24 cellular contexts compared by ENCODE assay signal in genomic region chr10:24963646-24964045, GRCh38. TPM values are rescaled to one million over a fixed set of nuclear protein-coding genes. Genes with fewer than 3 reads are reported as not detected.
"Had no signal": no experiment of that assay in that cellular context is flagged by ENCODE, and none has a peak within 500 bp of the region (broad histone marks: within the 10 kb centered on the region; RNA-seq: fewer than 3 reads in every experiment).

No MANE protein-coding gene starts in this region.

- H3K27me3 Mint-ChIP-seq: activated CD8-positive, alpha-beta T cell treated with anti-CD3 and anti-CD28 coated beads for 36 hours; activated naive CD8-positive, alpha-beta T cell treated with anti-CD3 and anti-CD28 coated beads, Interleukin-2, amount 10 ng/mL, durations not matched to agents 7 days and 5 days; activated T-cell treated with anti-CD3 and anti-CD28 coated beads, Interleukin-2, amount 50 U/mL, for 24 hours; brain; naive thymus-derived CD8-positive, alpha-beta T cell had no signal

- H3K4me1 ChIP-seq: thyroid gland had no signal

- H3K36me3 ChIP-seq: neutrophil, pancreas, thyroid gland had no signal

- H3K4me1 Mint-ChIP-seq: activated B cell treated with CpG ODN at 0.5 μM for 24 hours, endodermal cell had no signal

- H3K4me3 Mint-ChIP-seq: activated B cell treated with CpG ODN at 0.5 μM for 24 hours; activated CD4-positive, alpha-beta T cell treated with anti-CD3 and anti-CD28 coated beads, Interleukin-2, amount 10 ng/mL, durations not matched to agents 24 days and 14 days; activated CD8-positive, alpha-beta T cell treated with anti-CD3 and anti-CD28 coated beads for 36 hours; activated naive CD8-positive, alpha-beta T cell treated with anti-CD3 and anti-CD28 coated beads, Interleukin-2, amount 10 ng/mL, durations not matched to agents 7 days and 5 days; activated T-cell treated with anti-CD3 and anti-CD28 coated beads, Interleukin-2, amount 50 U/mL, for 24 hours; brain; endodermal cell; naive thymus-derived CD8-positive, alpha-beta T cell; T-helper 2 cell treated with Interferon-gamma antibody and Interleukin-4, amounts not matched to agents 5 μg/mL and 100 μg/mL, for 36 hours had no signal

- FAIRE-seq: colon, pancreas had no signal

- H3K36me3 Mint-ChIP-seq: activated naive CD8-positive, alpha-beta T cell treated with anti-CD3 and anti-CD28 coated beads, Interleukin-2, amount 10 ng/mL, durations not matched to agents 7 days and 5 days; brain; naive thymus-derived CD8-positive, alpha-beta T cell had no signal

- H3K9me3 ChIP-seq: neutrophil, pancreas, thyroid gland had no signal

- H3K27me3 ChIP-seq: neutrophil, pancreas, thyroid gland had no signal

- H3K27ac Mint-ChIP-seq: activated B cell treated with CpG ODN at 0.5 μM for 24 hours; activated CD4-positive, alpha-beta T cell treated with anti-CD3 and anti-CD28 coated beads, Interleukin-2, amount 10 ng/mL, durations not matched to agents 24 days and 14 days; activated CD8-positive, alpha-beta T cell treated with anti-CD3 and anti-CD28 coated beads for 36 hours; activated naive CD8-positive, alpha-beta T cell treated with anti-CD3 and anti-CD28 coated beads, Interleukin-2, amount 10 ng/mL, durations not matched to agents 7 days and 5 days; activated T-cell treated with anti-CD3 and anti-CD28 coated beads, Interleukin-2, amount 50 U/mL, for 24 hours; activated T-helper 2 cell treated with anti-CD3 and anti-CD28 coated beads, Interferon-gamma antibody, Interleukin-2, Interleukin-4, amounts not matched to agents 10 μg/mL and 5 μg/mL and 100 μg/mL, durations not matched to agents 14 hours and 24 hours and 36 hours; endodermal cell; naive thymus-derived CD8-positive, alpha-beta T cell; T-helper 2 cell treated with Interferon-gamma antibody and Interleukin-4, amounts not matched to agents 5 μg/mL and 100 μg/mL, for 36 hours had no signal

- H3K27ac ChIP-seq: neutrophil, thyroid gland had no signal

- H3K9me3 Mint-ChIP-seq: activated B cell treated with CpG ODN at 0.5 μM for 24 hours; activated CD8-positive, alpha-beta T cell treated with anti-CD3 and anti-CD28 coated beads for 36 hours; activated naive CD8-positive, alpha-beta T cell treated with anti-CD3 and anti-CD28 coated beads, Interleukin-2, amount 10 ng/mL, durations not matched to agents 7 days and 5 days; activated T-cell treated with anti-CD3 and anti-CD28 coated beads, Interleukin-2, amount 50 U/mL, for 24 hours; activated T-helper 2 cell treated with anti-CD3 and anti-CD28 coated beads, Interferon-gamma antibody, Interleukin-2, Interleukin-4, amounts not matched to agents 10 μg/mL and 5 μg/mL and 100 μg/mL, durations not matched to agents 14 hours and 24 hours and 36 hours; brain; endodermal cell; naive thymus-derived CD8-positive, alpha-beta T cell; T-helper 2 cell treated with Interferon-gamma antibody and Interleukin-4, amounts not matched to agents 5 μg/mL and 100 μg/mL, for 36 hours had no signal

- DNase-seq: activated B cell treated with CpG ODN at 0.5 μM for 24 hours; activated CD4-positive, alpha-beta T cell treated with anti-CD3 and anti-CD28 coated beads, Interleukin-2, amount 10 ng/mL, durations not matched to agents 24 days and 14 days; activated CD8-positive, alpha-beta T cell treated with anti-CD3 and anti-CD28 coated beads for 36 hours; activated naive CD4-positive, alpha-beta T cell treated with Interleukin-2 at 50 U/mL for 16 hours; activated naive CD8-positive, alpha-beta T cell treated with anti-CD3 and anti-CD28 coated beads, Interleukin-2, amount 10 ng/mL, durations not matched to agents 7 days and 5 days; activated T-cell treated with anti-CD3 and anti-CD28 coated beads, Interleukin-2, amount 50 U/mL, for 24 hours; amygdala; caudate nucleus; endodermal cell; erythroblast; foreskin melanocyte; head of caudate nucleus; naive thymus-derived CD8-positive, alpha-beta T cell; stimulated activated CD8-positive, alpha-beta memory T cell treated with anti-CD3 and anti-CD28 coated beads, Interleukin-4, amount 100 ng/mL, for 48 hours; stimulated activated naive CD4-positive, alpha-beta T cell; thyroid gland had no signal

- H3K4me3 ChIP-seq: pancreas, thyroid gland had no signal

- ATAC-seq: naive thymus-derived CD8-positive, alpha-beta T cell had no signal

RNA-seq across cellular contexts. Expression of gene PRTFDC1, which starts 11.2 kb away (rescaled TPM):
- total RNA-seq: activated B cell treated with CpG ODN at 0.5 μM for 24 hours had no signal

RNA-seq across cellular contexts. Expression of gene ENKUR, which starts 52.3 kb away (rescaled TPM):
- total RNA-seq: activated B cell treated with CpG ODN at 0.5 μM for 24 hours; activated CD4-positive, alpha-beta T cell treated with anti-CD3 and anti-CD28 coated beads, Interleukin-2, amount 10 ng/mL, durations not matched to agents 24 days and 14 days; activated CD8-positive, alpha-beta T cell treated with anti-CD3 and anti-CD28 coated beads for 36 hours; activated naive CD8-positive, alpha-beta T cell treated with anti-CD3 and anti-CD28 coated beads, Interleukin-2, amount 10 ng/mL, durations not matched to agents 7 days and 5 days; activated T-helper 2 cell treated with anti-CD3 and anti-CD28 coated beads, Interferon-gamma antibody, Interleukin-2, Interleukin-4, amounts not matched to agents 10 μg/mL and 5 μg/mL and 100 μg/mL, durations not matched to agents 14 hours and 24 hours and 36 hours; endodermal cell; lower leg skin; mesenteric fat pad; naive thymus-derived CD8-positive, alpha-beta T cell had no signal
- polyA plus RNA-seq: naive thymus-derived CD8-positive, alpha-beta T cell had no signal
